1 cellular context compared by ENCODE assay signal in the genomic region with DNA sequence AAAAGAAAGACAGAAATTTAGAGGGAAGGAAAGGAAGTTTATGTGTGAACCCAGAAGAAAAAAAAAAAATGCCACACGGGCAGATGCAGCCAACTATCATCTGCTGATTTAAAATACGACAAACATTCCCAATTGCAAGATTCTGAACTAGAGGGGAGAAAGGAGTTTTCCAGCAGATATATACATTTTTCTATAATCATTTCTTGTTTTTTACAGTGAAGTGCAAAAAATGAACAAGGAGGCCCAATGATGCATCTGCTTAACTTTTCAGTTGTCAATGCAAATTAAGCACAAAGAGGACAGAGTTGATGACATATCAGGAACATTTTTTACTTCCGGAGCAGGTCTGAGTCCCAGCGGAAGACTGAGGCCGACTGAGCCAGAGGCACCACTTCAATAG.
TF ChIP-seq lines count a peak whose summit lies in the region.

No MANE protein-coding gene starts in this region.

TF ChIP-seq in K562, 482 proteins besides CTCF, POLR2A, EP300 and RAD21 (continued from another document):
- TF ChIP-seq, protein P1, sequence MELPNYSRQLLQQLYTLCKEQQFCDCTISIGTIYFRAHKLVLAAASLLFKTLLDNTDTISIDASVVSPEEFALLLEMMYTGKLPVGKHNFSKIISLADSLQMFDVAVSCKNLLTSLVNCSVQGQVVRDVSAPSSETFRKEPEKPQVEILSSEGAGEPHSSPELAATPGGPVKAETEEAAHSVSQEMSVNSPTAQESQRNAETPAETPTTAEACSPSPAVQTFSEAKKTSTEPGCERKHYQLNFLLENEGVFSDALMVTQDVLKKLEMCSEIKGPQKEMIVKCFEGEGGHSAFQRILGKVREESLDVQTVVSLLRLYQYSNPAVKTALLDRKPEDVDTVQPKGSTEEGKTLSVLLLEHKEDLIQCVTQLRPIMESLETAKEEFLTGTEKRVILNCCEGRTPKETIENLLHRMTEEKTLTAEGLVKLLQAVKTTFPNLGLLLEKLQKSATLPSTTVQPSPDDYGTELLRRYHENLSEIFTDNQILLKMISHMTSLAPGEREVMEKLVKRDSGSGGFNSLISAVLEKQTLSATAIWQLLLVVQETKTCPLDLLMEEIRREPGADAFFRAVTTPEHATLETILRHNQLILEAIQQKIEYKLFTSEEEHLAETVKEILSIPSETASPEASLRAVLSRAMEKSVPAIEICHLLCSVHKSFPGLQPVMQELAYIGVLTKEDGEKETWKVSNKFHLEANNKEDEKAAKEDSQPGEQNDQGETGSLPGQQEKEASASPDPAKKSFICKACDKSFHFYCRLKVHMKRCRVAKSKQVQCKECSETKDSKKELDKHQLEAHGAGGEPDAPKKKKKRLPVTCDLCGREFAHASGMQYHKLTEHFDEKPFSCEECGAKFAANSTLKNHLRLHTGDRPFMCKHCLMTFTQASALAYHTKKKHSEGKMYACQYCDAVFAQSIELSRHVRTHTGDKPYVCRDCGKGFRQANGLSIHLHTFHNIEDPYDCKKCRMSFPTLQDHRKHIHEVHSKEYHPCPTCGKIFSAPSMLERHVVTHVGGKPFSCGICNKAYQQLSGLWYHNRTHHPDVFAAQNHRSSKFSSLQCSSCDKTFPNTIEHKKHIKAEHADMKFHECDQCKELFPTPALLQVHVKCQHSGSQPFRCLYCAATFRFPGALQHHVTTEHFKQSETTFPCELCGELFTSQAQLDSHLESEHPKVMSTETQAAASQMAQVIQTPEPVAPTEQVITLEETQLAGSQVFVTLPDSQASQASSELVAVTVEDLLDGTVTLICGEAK (IDR thresholded peaks at IDR 0.05), result no peak
- TF ChIP-seq, protein P1 (CRISPR knock-in tag; IDR thresholded peaks at IDR 0.05), result no peak
- peak; percentile 28; the same call in 1 of the 2 replicates for TF ChIP-seq GABPA (tag; conservative IDR thresholded peaks at IDR 0.05; ENCODE audit: low read depth)
- TF ChIP-seq MEIS2 (IDR thresholded peaks at IDR 0.05; ENCODE audit: partially characterized antibody), result no peak
